ENCODE assay signal across 22 cellular contexts in the genomic region with DNA sequence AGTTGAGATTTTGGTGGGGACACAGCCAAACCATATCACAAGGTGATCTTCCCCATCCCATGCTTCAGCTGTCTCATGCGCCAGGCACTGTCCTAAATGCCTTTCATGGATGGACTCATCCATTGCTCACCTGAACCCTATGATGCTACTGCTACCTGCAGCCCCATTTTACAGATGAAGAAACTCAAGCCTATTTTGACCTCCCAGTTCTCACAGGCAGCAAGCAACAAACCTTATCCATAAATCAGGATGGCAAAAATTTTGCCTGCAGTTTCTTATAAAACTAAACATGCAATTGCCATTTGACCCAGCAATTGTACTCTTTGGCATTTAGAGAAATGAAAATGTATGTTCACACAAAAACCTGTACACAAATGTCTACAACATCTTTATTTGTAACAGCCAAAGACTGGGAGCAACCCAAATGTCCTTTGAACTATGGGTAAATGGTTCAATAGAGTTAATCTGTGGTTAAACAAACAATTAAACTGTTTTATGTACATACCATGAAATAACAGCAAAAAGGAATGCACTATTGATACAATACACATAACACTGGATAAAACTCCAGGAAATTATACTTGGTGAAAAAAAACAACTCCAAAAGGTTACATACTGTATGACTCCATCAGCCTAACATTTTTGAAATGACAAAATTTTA. TPM values are rescaled to one million over a fixed set of nuclear protein-coding genes. Genes with fewer than 3 reads are reported as not detected.
DNase-seq lines count a peak whose midpoint lies in the region; ATAC-seq and TF ChIP-seq lines count a peak whose summit lies in the region.
"Had no signal": no experiment of that assay in that cellular context is flagged by ENCODE, and none has a peak within 500 bp of the region (broad histone marks: within the 10 kb centered on the region; RNA-seq: fewer than 3 reads in every experiment).

No MANE protein-coding gene starts in this region.

- peak overlapping the region; percentile 37 for H3K27ac Mint-ChIP-seq in activated naive CD4-positive, alpha-beta T cell treated with anti-CD3 and anti-CD28 coated beads, Interleukin-2, amount 50 U/mL, for 24 hours
- H3K27ac Mint-ChIP-seq in activated naive CD4-positive, alpha-beta T cell treated with anti-CD3 and anti-CD28 coated beads for 36 hours: no peak overlapping the region
- H3K27ac Mint-ChIP-seq: activated B cell treated with CpG ODN at 0.5 μM for 24 hours; activated CD8-positive, alpha-beta T cell treated with anti-CD3 and anti-CD28 coated beads for 36 hours; CD14-positive monocyte had no signal

- CTCF ChIA-PET in activated naive CD4-positive, alpha-beta T cell treated with anti-CD3 and anti-CD28 coated beads for 36 hours (lab: Charles Lee): no interaction called here

- TF ChIP-seq CTCF in astrocyte of the spinal cord (IDR thresholded peaks at IDR 0.05; ENCODE audit: low read depth, low read length) (no peak), right lobe of liver (IDR thresholded peaks at IDR 0.05) (no peak), tibial artery (IDR thresholded peaks at IDR 0.05) (no peak)

- intact Hi-C loops in right lobe of liver (cut with DNase I): no loop called here
- intact Hi-C loops in tibial artery (cut with DNase I; ENCODE audit: low total_unique reads): loop anchor here (5.0 kb wide), 1 partner anchor 36 kb away; no protein-coding TSS in a partner anchor
- intact Hi-C loops in activated naive CD4-positive, alpha-beta T cell treated with anti-CD3 and anti-CD28 coated beads for 36 hours (cut with micrococcal nuclease): no loop called here

- peak overlapping the region; percentile 93 for H3K4me3 ChIP-seq in astrocyte of the spinal cord (ENCODE audit: low read depth, low read length)
- H3K4me3 ChIP-seq in right lobe of liver: peak overlapping the region in 1 of 3 donors; percentile 75
- peak overlapping the region; percentile 80 to 87 for H3K4me3 ChIP-seq in tibial artery
- H3K4me3 ChIP-seq: mucosa of descending colon had no signal

- H3K36me3 ChIP-seq in right lobe of liver (no peaks in the 10 kb centered on the region), tibial artery (no peaks in the 10 kb centered on the region)

- H3K27me3 Mint-ChIP-seq in activated naive CD4-positive, alpha-beta T cell treated with anti-CD3 and anti-CD28 coated beads, Interleukin-2, amount 50 U/mL, for 24 hours: no peaks in the 10 kb centered on the region
- no peaks in the 10 kb centered on the region for H3K27me3 Mint-ChIP-seq in activated naive CD4-positive, alpha-beta T cell treated with anti-CD3 and anti-CD28 coated beads for 36 hours (ENCODE audit: low read depth)
- H3K27me3 Mint-ChIP-seq: activated B cell treated with CpG ODN at 0.5 μM for 24 hours; activated CD8-positive, alpha-beta T cell treated with anti-CD3 and anti-CD28 coated beads for 36 hours had no signal

- peaks cover 1% of the 10 kb centered on the region for H3K36me3 Mint-ChIP-seq in activated naive CD4-positive, alpha-beta T cell treated with anti-CD3 and anti-CD28 coated beads, Interleukin-2, amount 50 U/mL, for 24 hours
- H3K36me3 Mint-ChIP-seq in activated naive CD4-positive, alpha-beta T cell treated with anti-CD3 and anti-CD28 coated beads for 36 hours (ENCODE audit: low read depth): peaks cover 13% of the 10 kb centered on the region

- H3K9me3 ChIP-seq in right lobe of liver: no peaks in the 10 kb centered on the region
- no peaks in the 10 kb centered on the region for H3K9me3 ChIP-seq in tibial artery
- H3K9me3 ChIP-seq: mucosa of descending colon had no signal

- no peaks in the 10 kb centered on the region for H3K27me3 ChIP-seq in right lobe of liver
- no peaks in the 10 kb centered on the region for H3K27me3 ChIP-seq in tibial artery
- H3K27me3 ChIP-seq: dorsolateral prefrontal cortex had no signal

- H3K4me3 Mint-ChIP-seq in activated naive CD4-positive, alpha-beta T cell treated with anti-CD3 and anti-CD28 coated beads, Interleukin-2, amount 50 U/mL, for 24 hours: peak overlapping the region; percentile 41
- H3K4me3 Mint-ChIP-seq in activated naive CD4-positive, alpha-beta T cell treated with anti-CD3 and anti-CD28 coated beads for 36 hours: no peak overlapping the region
- H3K4me3 Mint-ChIP-seq: activated B cell treated with CpG ODN at 0.5 μM for 24 hours; activated CD8-positive, alpha-beta T cell treated with anti-CD3 and anti-CD28 coated beads for 36 hours; CD14-positive monocyte had no signal

- ATAC-seq in right lobe of liver (peak; percentile 4 to 48 (median 28)), HG02571 (IDR thresholded peaks at IDR 0.05; ENCODE audit: unreplicated experiment) (no peak)
- ATAC-seq: activated CD8-positive, alpha-beta T cell treated with anti-CD3 and anti-CD28 coated beads for 36 hours; mucosa of descending colon; stimulated activated naive CD8-positive, alpha-beta T cell treated with anti-CD3 and anti-CD28 coated beads, Interleukin-15, Interleukin-2, amounts not matched to agents 100 U/mL and 50 U/mL, for 24 hours had no signal

- peak overlapping the region in 2 of 3 donors; percentile 27 to 61 for H3K27ac ChIP-seq in right lobe of liver
- H3K27ac ChIP-seq in tibial artery: peak overlapping the region; percentile 89 to 95

- WGBS in right lobe of liver (ENCODE audit: insufficient coverage, low coverage, low lambda C conversion rate, missing lambda C conversion rate): no CpG with 5 or more reads among the region's 1 CpG

- H3K4me1 Mint-ChIP-seq in activated naive CD4-positive, alpha-beta T cell treated with anti-CD3 and anti-CD28 coated beads, Interleukin-2, amount 50 U/mL, for 24 hours: peaks cover 20% of the 10 kb centered on the region
- H3K4me1 Mint-ChIP-seq in activated naive CD4-positive, alpha-beta T cell treated with anti-CD3 and anti-CD28 coated beads for 36 hours (ENCODE audit: low read depth): peaks cover 21% of the 10 kb centered on the region

- TF ChIP-seq POLR2A in right lobe of liver (IDR thresholded peaks at IDR 0.05): no peak

- DNase-seq in activated naive CD4-positive, alpha-beta T cell treated with Interleukin-2 at 50 U/mL for 16 hours: no peak
- DNase-seq in astrocyte of the spinal cord (ENCODE audit: low read depth, low spot score) (no peak), right lobe of liver (no peak), tibial artery (no peak)
- DNase-seq in activated naive CD4-positive, alpha-beta T cell treated with anti-CD3 and anti-CD28 coated beads for 36 hours: no peak
- DNase-seq in activated CD4-positive, alpha-beta T cell treated with anti-CD3 and anti-CD28 coated beads for 4 hours: no peak
- DNase-seq: activated B cell treated with CpG ODN at 0.5 μM for 24 hours; activated CD8-positive, alpha-beta T cell treated with anti-CD3 and anti-CD28 coated beads for 36 hours; activated T-cell treated with anti-CD3 and anti-CD28 coated beads, Interleukin-2, amount 50 U/mL, for 48 hours; DMS153; dorsolateral prefrontal cortex; GDM1; mucosa of descending colon; NCI-H1417; NCI-H69; SHP77; stimulated activated CD4-positive, alpha-beta T cell treated with anti-CD3 and anti-CD28 coated beads, Interleukin-2, amount 100 ng/mL, for 24 hours; stimulated activated naive CD8-positive, alpha-beta T cell treated with anti-CD3 and anti-CD28 coated beads, Interleukin-15, Interleukin-2, amounts not matched to agents 100 U/mL and 50 U/mL, for 24 hours; T-helper 2 cell had no signal

- H3K9me3 Mint-ChIP-seq in activated naive CD4-positive, alpha-beta T cell treated with anti-CD3 and anti-CD28 coated beads, Interleukin-2, amount 50 U/mL, for 24 hours: no peaks in the 10 kb centered on the region
- no peaks in the 10 kb centered on the region for H3K9me3 Mint-ChIP-seq in activated naive CD4-positive, alpha-beta T cell treated with anti-CD3 and anti-CD28 coated beads for 36 hours
- H3K9me3 Mint-ChIP-seq: activated B cell treated with CpG ODN at 0.5 μM for 24 hours; activated CD8-positive, alpha-beta T cell treated with anti-CD3 and anti-CD28 coated beads for 36 hours had no signal

- H3K4me1 ChIP-seq in right lobe of liver (peaks cover 0 to 28% (median 14%) of the 10 kb centered on the region in 4 donors), tibial artery (peaks cover 0 to 72% (median 39%) of the 10 kb centered on the region in 4 donors)

- in situ Hi-C loops in astrocyte of the spinal cord (cut with HindIII; ENCODE audit: low sequenced_read_pairs): no loop called here

RNA-seq across cellular contexts. Expression of gene NT5DC3, which starts 2.6 kb away (rescaled TPM):
- total RNA-seq in right lobe of liver: 10 to 100 TPM in 1 of 6 experiments, 1 to 10 TPM in 5; 3.3 to 10.2 (median 6.6) TPM
- 1 to 10 TPM; 6.0 to 6.4 TPM for total RNA-seq in activated naive CD4-positive, alpha-beta T cell treated with anti-CD3 and anti-CD28 coated beads for 36 hours
